In genomic region chr16:58197314-58198012, GRCh38 we compare ENCODE assay signal across 8 cellular contexts. TPM values are rescaled to one million over a fixed set of nuclear protein-coding genes. Genes with fewer than 3 reads are reported as not detected.
DNase-seq lines count a peak whose midpoint lies in the region; ATAC-seq, FAIRE-seq and TF ChIP-seq lines count a peak whose summit lies in the region.

No MANE protein-coding gene starts in this region.

- peaks cover 8% of the 10 kb centered on the region; the same call in 1 of the 2 replicates for H3K27me3 ChIP-seq in HUES48 (ENCODE audit: control insufficient read depth, insufficient read depth, low read length)
- peaks cover 5% of the 10 kb centered on the region for H3K27me3 ChIP-seq in astrocyte (ENCODE audit: insufficient read depth, low read length)
- H3K27me3 ChIP-seq in kidney epithelial cell (ENCODE audit: control insufficient read depth, insufficient read depth, low read length) = no peaks in the 10 kb centered on the region
- H3K27me3 ChIP-seq in testis = no peaks in the 10 kb centered on the region

- peaks cover 28% of the 10 kb centered on the region for H3K4me1 Mint-ChIP-seq in CD14-positive monocyte
- peaks cover 5% of the 10 kb centered on the region for H3K4me1 Mint-ChIP-seq in astrocyte (ENCODE audit: low read depth, unreplicated experiment)

- no peak for TF ChIP-seq CTCF in CD14-positive monocyte (IDR thresholded peaks at IDR 0.05)
- no peak for TF ChIP-seq CTCF in astrocyte (IDR thresholded peaks at IDR 0.05; ENCODE audit: insufficient read depth, low read depth, low read length)
- TF ChIP-seq CTCF in kidney epithelial cell (IDR thresholded peaks at IDR 0.05; ENCODE audit: insufficient read depth, low read length, poor library complexity, severe bottlenecking) = no peak
- TF ChIP-seq CTCF in testis (IDR thresholded peaks at IDR 0.05) = no peak

- H3K27ac ChIP-seq in HUES48 (ENCODE audit: low read depth, low read length) (no peak overlapping the region), astrocyte (ENCODE audit: low read depth, low read length) (no peak overlapping the region), testis (peak overlapping the region in 1 of 2 donors; percentile 28)

- H2AFZ ChIP-seq in astrocyte (ENCODE audit: low read depth, low read length) = no peak overlapping the region

- H3K4me3 ChIP-seq in HUES48 (ENCODE audit: low read depth, low read length) (peak overlapping the region; percentile 88), astrocyte (ENCODE audit: insufficient read depth, low read depth, low read length) (peak overlapping the region; percentile 70), kidney epithelial cell (ENCODE audit: low read depth, low read length) (peak overlapping the region; percentile 78), testis (peak overlapping the region; percentile 76)

- intact Hi-C loops in CD14-positive monocyte (cut with micrococcal nuclease) (no loop called here), testis (cut with DNase I; ENCODE audit: low total_unique reads) (no loop called here)

- ATAC-seq in GM19438 (IDR thresholded peaks at IDR 0.05; ENCODE audit: low read depth, unreplicated experiment) (peak; percentile 25), GM18517 (IDR thresholded peaks at IDR 0.05; ENCODE audit: unreplicated experiment) (no peak)

- 0 to 1% methylated on average over 22 to 59 of the region's 97 CpGs for WGBS in testis, 2 donors

- H3K4me1 ChIP-seq in HUES48 (ENCODE audit: control insufficient read depth, insufficient read depth, low read length) = peaks cover 9% of the 10 kb centered on the region
- H3K4me1 ChIP-seq in astrocyte (ENCODE audit: insufficient read depth, low read length) = peaks cover 4% of the 10 kb centered on the region
- peaks cover 10% of the 10 kb centered on the region for H3K4me1 ChIP-seq in testis

- peak overlapping the region; percentile 92 to 94 for H3K4me3 Mint-ChIP-seq in CD14-positive monocyte
- H3K4me3 Mint-ChIP-seq in astrocyte (ENCODE audit: unreplicated experiment) = peak overlapping the region; percentile 95

- H3K4me2 ChIP-seq in astrocyte (ENCODE audit: low read length) = peak overlapping the region; percentile 85

- peaks cover 48% of the 10 kb centered on the region for H3K79me2 ChIP-seq in astrocyte (ENCODE audit: insufficient read depth, low read length)

- no peak for FAIRE-seq in astrocyte (lab: Jason Lieb, UNC)

- H3K9ac ChIP-seq in HUES48 (ENCODE audit: low read depth, low read length) = peak overlapping the region; percentile 69
- peak overlapping the region; percentile 77 for H3K9ac ChIP-seq in astrocyte (ENCODE audit: low read length)

- peaks cover 40% of the 10 kb centered on the region for H4K20me1 ChIP-seq in astrocyte (ENCODE audit: insufficient read depth, low read length)

- peaks cover 40% of the 10 kb centered on the region for H3K36me3 ChIP-seq in HUES48 (ENCODE audit: control insufficient read depth, insufficient read depth, low read length)
- H3K36me3 ChIP-seq in astrocyte (ENCODE audit: insufficient read depth, low read length) = peaks cover 25% of the 10 kb centered on the region
- H3K36me3 ChIP-seq in kidney epithelial cell (ENCODE audit: control insufficient read depth, insufficient read depth, low read length) = peaks cover 2% of the 10 kb centered on the region
- no peaks in the 10 kb centered on the region for H3K36me3 ChIP-seq in testis (ENCODE audit: low read depth, missing control alignments)

- H3K9me3 ChIP-seq in HUES48 (ENCODE audit: control insufficient read depth, insufficient read depth, low read length) (no peaks in the 10 kb centered on the region), astrocyte (ENCODE audit: insufficient read depth, low read depth, low read length) (no peaks in the 10 kb centered on the region), testis (no peaks in the 10 kb centered on the region)

- H3K9me3 Mint-ChIP-seq in CD14-positive monocyte (peaks cover 0 to 3% (median 0%) of the 10 kb centered on the region in 7 donors), astrocyte (ENCODE audit: unreplicated experiment) (no peaks in the 10 kb centered on the region)

- no peak for TF ChIP-seq POLR2A in testis (IDR thresholded peaks at IDR 0.05)

- peaks cover 8 to 24% (median 14%) of the 10 kb centered on the region in 3 donors for H3K27me3 Mint-ChIP-seq in CD14-positive monocyte (ENCODE audit: low read depth in 3 of 3)
- H3K27me3 Mint-ChIP-seq in astrocyte (ENCODE audit: low read depth, unreplicated experiment) = peaks cover 20% of the 10 kb centered on the region

- H3K36me3 Mint-ChIP-seq in CD14-positive monocyte = peaks cover 34 to 36% of the 10 kb centered on the region in 2 donors
- peaks cover 2% of the 10 kb centered on the region for H3K36me3 Mint-ChIP-seq in astrocyte (ENCODE audit: low read depth, unreplicated experiment)

- DNase-seq in CD14-positive monocyte (ENCODE audit: low spot score) (no peak), astrocyte (ENCODE audit: low read depth) (no peak), kidney epithelial cell (ENCODE audit: low read depth) (no peak), testis (no peak), epidermal melanocyte (ENCODE audit: insufficient read length, low spot score) (no peak)

- H3K27ac Mint-ChIP-seq in CD14-positive monocyte (peak overlapping the region in 6 of 7 donors; percentile 49 to 78 (median 60)), astrocyte (ENCODE audit: unreplicated experiment) (peak overlapping the region; percentile 82)

RNA-seq across cellular contexts. Expression of gene CSNK2A2, which starts 0.4 kb away (rescaled TPM):
- polyA plus RNA-seq in CD14-positive monocyte (1 to 10 TPM; 1.6 to 9.2 TPM), testis (ENCODE audit: insufficient read depth, low read depth, low replicate concordance) (299 TPM)
- total RNA-seq in astrocyte (87.7 and 96.2 TPM in 2 replicates), kidney epithelial cell (52.9 and 54.8 TPM in 2 replicates), testis (100 to 1,000 TPM; 101 to 119 TPM)
